ENCODE assay signal across 25 cellular contexts in genomic region chr15:84827246-84827645, GRCh38. TPM values are rescaled to one million over a fixed set of nuclear protein-coding genes. Genes with fewer than 3 reads are reported as not detected.
"Had no signal": no experiment of that assay in that cellular context is flagged by ENCODE, and none has a peak within 500 bp of the region (broad histone marks: within the 10 kb centered on the region; RNA-seq: fewer than 3 reads in every experiment).

No MANE protein-coding gene starts in this region.

- H3K9ac ChIP-seq: KMS-11 had no signal

- H3K9me3 ChIP-seq: Peyer's patch had no signal

- H3K4me2 ChIP-seq: KMS-11 had no signal

- H3K4me3 Mint-ChIP-seq: activated CD8-positive, alpha-beta T cell treated with anti-CD3 and anti-CD28 coated beads, Interleukin-2, amount 10 ng/mL, durations not matched to agents 7 days and 5 days; activated naive CD8-positive, alpha-beta T cell; activated T-cell treated with anti-CD3 and anti-CD28 coated beads, Interleukin-2, amount 50 U/mL, for 4 hours; brain; T-helper 17 cell; WTC11 had no signal

- H3K27me3 ChIP-seq: Peyer's patch had no signal

- H3K27ac Mint-ChIP-seq: activated CD8-positive, alpha-beta T cell treated with anti-CD3 and anti-CD28 coated beads, Interleukin-2, amount 10 ng/mL, durations not matched to agents 7 days and 5 days; activated naive CD8-positive, alpha-beta T cell; T-helper 17 cell; WTC11 had no signal

- H3K9me3 Mint-ChIP-seq: activated T-cell treated with anti-CD3 and anti-CD28 coated beads, Interleukin-2, amount 50 U/mL, for 4 hours; brain; WTC11 had no signal

- ATAC-seq: activated CD8-positive, alpha-beta T cell treated with anti-CD3 and anti-CD28 coated beads, Interleukin-2, amount 10 ng/mL, durations not matched to agents 7 days and 5 days; activated T-cell treated with anti-CD3 and anti-CD28 coated beads, Interleukin-2, amount 50 U/mL, for 4 hours; T-helper 17 cell had no signal

- H3K36me3 Mint-ChIP-seq: activated naive CD8-positive, alpha-beta T cell; brain had no signal

- DNase-seq: activated CD4-positive, alpha-beta T cell treated with anti-CD3 and anti-CD28 coated beads for 48 hours; activated CD4-positive, alpha-beta T cell treated with anti-CD3 and anti-CD28 coated beads, Interleukin-2, amount 50 U/mL, for 4 hours; activated CD4-positive, CD25-positive, alpha-beta regulatory T cell treated with anti-CD3 and anti-CD28 coated beads, Interleukin-2, amount 50 U/mL, for 72 hours; activated CD8-positive, alpha-beta T cell treated with anti-CD3 and anti-CD28 coated beads, Interleukin-2, amount 10 ng/mL, durations not matched to agents 7 days and 5 days; activated effector memory CD4-positive, alpha-beta T cell treated with anti-CD3 and anti-CD28 coated beads, Interleukin-2, amount 50 U/mL, for 16 hours; activated naive CD4-positive, alpha-beta T cell treated with Interleukin-2 at 50 U/mL for 16 hours; activated T-cell treated with anti-CD3 and anti-CD28 coated beads, Interleukin-2, amount 50 U/mL, for 4 hours; amygdala; MV-4-11; NCI-H1105; NCI-H1436; NCI-H1694 treated with DMSO at 0.1 percent for 48 hours; NCI-H2081; NCI-H524; Peyer's patch; SIG-M5; T-helper 17 cell; T-helper 9 cell had no signal

- H3K36me3 ChIP-seq: Peyer's patch had no signal

- H3K4me3 ChIP-seq: Peyer's patch had no signal

- H3K27me3 Mint-ChIP-seq: activated naive CD8-positive, alpha-beta T cell had no signal

- H3K27ac ChIP-seq: KMS-11, Peyer's patch, RWPE1 had no signal

- H3K4me1 ChIP-seq: Peyer's patch had no signal

RNA-seq across cellular contexts. Expression of gene SLC28A1, which starts 57.2 kb away (rescaled TPM):
- total RNA-seq: activated CD8-positive, alpha-beta T cell treated with anti-CD3 and anti-CD28 coated beads, Interleukin-2, amount 10 ng/mL, durations not matched to agents 7 days and 5 days; activated T-cell treated with anti-CD3 and anti-CD28 coated beads, Interleukin-2, amount 50 U/mL, for 4 hours; astrocyte; MCF 10A; T-helper 17 cell; WTC11 had no signal
